ENCODE assay signal across 1 cellular context in the genomic region with DNA sequence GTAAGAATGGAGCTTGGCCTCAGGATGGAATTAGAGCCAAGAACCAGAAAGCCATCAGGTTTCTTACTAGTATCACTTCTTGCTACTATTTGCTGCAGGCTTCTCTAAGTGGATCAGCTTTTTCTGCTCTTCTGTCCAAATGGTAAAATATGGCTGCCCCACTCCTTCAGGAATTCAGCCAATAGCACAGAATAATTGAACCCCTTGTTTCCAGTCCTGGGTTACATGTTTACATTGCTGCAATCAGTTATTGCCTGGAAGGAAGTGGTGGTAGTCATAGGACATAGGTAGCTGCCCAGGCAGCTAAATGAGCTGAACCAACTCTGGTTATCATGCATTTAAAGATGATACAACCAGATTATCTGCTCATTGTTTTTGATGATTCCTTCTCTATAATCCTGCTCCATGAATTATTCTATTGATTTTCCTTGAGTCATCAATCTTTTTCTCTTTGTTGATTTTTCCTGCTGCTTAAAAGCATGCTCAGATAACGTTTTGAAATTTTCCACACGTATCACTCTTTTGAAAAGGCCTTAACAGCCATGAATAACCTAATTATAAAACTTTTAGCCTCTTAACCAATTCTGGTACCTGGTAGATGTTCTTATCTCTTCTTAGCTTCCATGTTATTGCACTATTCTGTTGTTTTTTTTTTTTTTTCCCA.
TF ChIP-seq lines count a peak whose summit lies in the region.

No MANE protein-coding gene starts in this region.

TF ChIP-seq in HepG2, 621 proteins besides CTCF, POLR2A, EP300 and RAD21 (continued from another document and continues in another):
- TF ChIP-seq ZEB1 (IDR thresholded peaks at IDR 0.05; ENCODE audit: insufficient replicate concordance, low read depth) (no peak), TEAD3 (CRISPR knock-in tag; optimal IDR thresholded peaks at IDR 0.05; ENCODE audit: borderline replicate concordance) (peak; percentile 72), GABPB1 (CRISPR knock-in tag; IDR thresholded peaks at IDR 0.05) (peak; percentile 25; the same call in 1 of the 2 replicates), FOXP1 (IDR thresholded peaks at IDR 0.05) (no peak), FOXP1 (CRISPR knock-in tag; IDR thresholded peaks at IDR 0.05) (peak; percentile 53; the same call in 1 of the 2 replicates), SNAPC2 (CRISPR knock-in tag; IDR thresholded peaks at IDR 0.05) (no peak), HOXA3 (CRISPR knock-in tag; IDR thresholded peaks at IDR 0.05) (0 out of 2 replicates have a peak, but pooled peaks have one; percentile 23), BCL6 (CRISPR knock-in tag; IDR thresholded peaks at IDR 0.05) (peak; percentile 74), ZNF331 (CRISPR knock-in tag; IDR thresholded peaks at IDR 0.05) (peak; percentile 79), SMARCE1 (IDR thresholded peaks at IDR 0.05; ENCODE audit: borderline replicate concordance) (no peak), ARNT2 (CRISPR knock-in tag; IDR thresholded peaks at IDR 0.05; ENCODE audit: low read depth) (0 out of 2 replicates have a peak, but pooled peaks have one; percentile 35), ZNF430 (CRISPR knock-in tag; IDR thresholded peaks at IDR 0.05) (no peak), CREM (IDR thresholded peaks at IDR 0.05) (peak; percentile 33; the same call in 1 of the 2 replicates), CREM (CRISPR knock-in tag; IDR thresholded peaks at IDR 0.05) (no peak), ZNF569 (CRISPR knock-in tag; IDR thresholded peaks at IDR 0.05; ENCODE audit: borderline replicate concordance) (no peak), SALL1 (CRISPR knock-in tag; IDR thresholded peaks at IDR 0.05) (peak; percentile 27; the same call in 1 of the 2 replicates), TARDBP (CRISPR knock-in tag; IDR thresholded peaks at IDR 0.05) (0 out of 2 replicates have a peak, but pooled peaks have one; percentile 23), NCOA2 (CRISPR knock-in tag; IDR thresholded peaks at IDR 0.05) (peak; percentile 53), RAD51 (IDR thresholded peaks at IDR 0.05; ENCODE audit: borderline replicate concordance) (no peak), ZBTB37 (CRISPR knock-in tag; IDR thresholded peaks at IDR 0.05) (peak; percentile 50; the same call in 1 of the 2 replicates), PATZ1 (CRISPR knock-in tag; IDR thresholded peaks at IDR 0.05) (0 out of 2 replicates have a peak, but pooled peaks have one; percentile 17), ZNF550 (CRISPR knock-in tag; IDR thresholded peaks at IDR 0.05; ENCODE audit: borderline replicate concordance) (no peak), HNF4A (CRISPR knock-in tag; IDR thresholded peaks at IDR 0.05) (0 out of 2 replicates have a peak, but pooled peaks have one; percentile 11), ZNF644 (CRISPR knock-in tag; IDR thresholded peaks at IDR 0.05; ENCODE audit: low read depth) (peak; percentile 96), HDAC2 (CRISPR knock-in tag; IDR thresholded peaks at IDR 0.05) (peak; percentile 65; the same call in 1 of the 2 replicates), RBM22 (optimal IDR thresholded peaks at IDR 0.05; ENCODE audit: low read length) (peak; percentile 86), MED1 (CRISPR knock-in tag; IDR thresholded peaks at IDR 0.05) (0 out of 2 replicates have a peak, but pooled peaks have one; percentile 11), USF2 (IDR thresholded peaks at IDR 0.05; ENCODE audit: low read depth, low read length) (no peak), USF2 (CRISPR knock-in tag; IDR thresholded peaks at IDR 0.05; ENCODE audit: borderline replicate concordance) (no peak), YY1 (IDR thresholded peaks at IDR 0.05; ENCODE audit: insufficient read depth, insufficient replicate concordance, low read depth, low read length) (peak; percentile 66), SOX13 (IDR thresholded peaks at IDR 0.05) (no peak), SOX13 (CRISPR knock-in tag; conservative IDR thresholded peaks at IDR 0.05 in 1 of 2, IDR thresholded peaks at IDR 0.05 in 1 of 2) (peak in 1 of 2 experiments; percentile 78; a peak in 2 of 4 replicates), DMAP1 (CRISPR knock-in tag; IDR thresholded peaks at IDR 0.05) (no peak), KAT8 (CRISPR knock-in tag; IDR thresholded peaks at IDR 0.05) (peak; percentile 63; the same call in 1 of the 2 replicates), MIXL1 (CRISPR knock-in tag; IDR thresholded peaks at IDR 0.05) (peak; percentile 85), HMG20B (CRISPR knock-in tag; conservative IDR thresholded peaks at IDR 0.05) (peak; percentile 39; the same call in 1 of the 2 replicates), HOMEZ (CRISPR knock-in tag; IDR thresholded peaks at IDR 0.05; ENCODE audit: low read depth) (peak; percentile 99), ZBTB4 (CRISPR knock-in tag; IDR thresholded peaks at IDR 0.05; ENCODE audit: borderline replicate concordance) (no peak), ZMYM4 (CRISPR knock-in tag; IDR thresholded peaks at IDR 0.05) (peak; percentile 84), CEBPG (CRISPR knock-in tag; IDR thresholded peaks at IDR 0.05) (peak; percentile 78), ERF (CRISPR knock-in tag; IDR thresholded peaks at IDR 0.05) (peak; percentile 63)
- TF ChIP-seq, protein P1, sequence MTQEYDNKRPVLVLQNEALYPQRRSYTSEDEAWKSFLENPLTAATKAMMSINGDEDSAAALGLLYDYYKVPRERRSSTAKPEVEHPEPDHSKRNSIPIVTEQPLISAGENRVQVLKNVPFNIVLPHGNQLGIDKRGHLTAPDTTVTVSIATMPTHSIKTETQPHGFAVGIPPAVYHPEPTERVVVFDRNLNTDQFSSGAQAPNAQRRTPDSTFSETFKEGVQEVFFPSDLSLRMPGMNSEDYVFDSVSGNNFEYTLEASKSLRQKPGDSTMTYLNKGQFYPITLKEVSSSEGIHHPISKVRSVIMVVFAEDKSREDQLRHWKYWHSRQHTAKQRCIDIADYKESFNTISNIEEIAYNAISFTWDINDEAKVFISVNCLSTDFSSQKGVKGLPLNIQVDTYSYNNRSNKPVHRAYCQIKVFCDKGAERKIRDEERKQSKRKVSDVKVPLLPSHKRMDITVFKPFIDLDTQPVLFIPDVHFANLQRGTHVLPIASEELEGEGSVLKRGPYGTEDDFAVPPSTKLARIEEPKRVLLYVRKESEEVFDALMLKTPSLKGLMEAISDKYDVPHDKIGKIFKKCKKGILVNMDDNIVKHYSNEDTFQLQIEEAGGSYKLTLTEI (CRISPR knock-in tag; conservative IDR thresholded peaks at IDR 0.05): no peak
- TF ChIP-seq, protein P2, sequence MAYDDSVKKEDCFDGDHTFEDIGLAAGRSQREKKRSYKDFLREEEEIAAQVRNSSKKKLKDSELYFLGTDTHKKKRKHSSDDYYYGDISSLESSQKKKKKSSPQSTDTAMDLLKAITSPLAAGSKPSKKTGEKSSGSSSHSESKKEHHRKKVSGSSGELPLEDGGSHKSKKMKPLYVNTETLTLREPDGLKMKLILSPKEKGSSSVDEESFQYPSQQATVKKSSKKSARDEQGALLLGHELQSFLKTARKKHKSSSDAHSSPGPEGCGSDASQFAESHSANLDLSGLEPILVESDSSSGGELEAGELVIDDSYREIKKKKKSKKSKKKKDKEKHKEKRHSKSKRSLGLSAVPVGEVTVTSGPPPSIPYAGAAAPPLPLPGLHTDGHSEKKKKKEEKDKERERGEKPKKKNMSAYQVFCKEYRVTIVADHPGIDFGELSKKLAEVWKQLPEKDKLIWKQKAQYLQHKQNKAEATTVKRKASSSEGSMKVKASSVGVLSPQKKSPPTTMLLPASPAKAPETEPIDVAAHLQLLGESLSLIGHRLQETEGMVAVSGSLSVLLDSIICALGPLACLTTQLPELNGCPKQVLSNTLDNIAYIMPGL (CRISPR knock-in tag; IDR thresholded peaks at IDR 0.05; ENCODE audit: borderline replicate concordance in 1 of 2, low read depth in 1 of 2): 0 out of 4 replicates have a peak, but pooled peaks of 1 of the 2 experiments have one; percentile 38
- TF ChIP-seq, protein P3, sequence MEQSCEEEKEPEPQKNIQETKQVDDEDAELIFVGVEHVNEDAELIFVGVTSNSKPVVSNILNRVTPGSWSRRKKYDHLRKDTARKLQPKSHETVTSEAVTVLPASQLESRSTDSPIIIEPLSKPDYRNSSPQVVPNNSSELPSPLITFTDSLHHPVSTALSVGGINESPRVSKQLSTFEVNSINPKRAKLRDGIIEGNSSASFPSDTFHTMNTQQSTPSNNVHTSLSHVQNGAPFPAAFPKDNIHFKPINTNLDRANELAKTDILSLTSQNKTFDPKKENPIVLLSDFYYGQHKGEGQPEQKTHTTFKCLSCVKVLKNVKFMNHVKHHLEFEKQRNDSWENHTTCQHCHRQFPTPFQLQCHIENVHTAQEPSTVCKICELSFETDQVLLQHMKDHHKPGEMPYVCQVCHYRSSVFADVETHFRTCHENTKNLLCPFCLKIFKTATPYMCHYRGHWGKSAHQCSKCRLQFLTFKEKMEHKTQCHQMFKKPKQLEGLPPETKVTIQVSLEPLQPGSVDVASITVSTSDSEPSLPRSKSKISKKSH (CRISPR knock-in tag; IDR thresholded peaks at IDR 0.05; ENCODE audit: borderline replicate concordance): no peak
- TF ChIP-seq, protein P4, sequence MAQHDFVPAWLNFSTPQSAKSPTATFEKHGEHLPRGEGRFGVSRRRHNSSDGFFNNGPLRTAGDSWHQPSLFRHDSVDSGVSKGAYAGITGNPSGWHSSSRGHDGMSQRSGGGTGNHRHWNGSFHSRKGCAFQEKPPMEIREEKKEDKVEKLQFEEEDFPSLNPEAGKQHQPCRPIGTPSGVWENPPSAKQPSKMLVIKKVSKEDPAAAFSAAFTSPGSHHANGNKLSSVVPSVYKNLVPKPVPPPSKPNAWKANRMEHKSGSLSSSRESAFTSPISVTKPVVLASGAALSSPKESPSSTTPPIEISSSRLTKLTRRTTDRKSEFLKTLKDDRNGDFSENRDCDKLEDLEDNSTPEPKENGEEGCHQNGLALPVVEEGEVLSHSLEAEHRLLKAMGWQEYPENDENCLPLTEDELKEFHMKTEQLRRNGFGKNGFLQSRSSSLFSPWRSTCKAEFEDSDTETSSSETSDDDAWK (CRISPR knock-in tag; IDR thresholded peaks at IDR 0.05): no peak
